Comparison of ENCODE assay signal across 1 cellular context in genomic region chr10:101741938-101742337, GRCh38.
TF ChIP-seq lines count a peak whose summit lies in the region.

No MANE protein-coding gene starts in this region.

TF ChIP-seq in HEK293, 187 proteins besides CTCF, POLR2A, EP300 and RAD21 (continued from another document):
- no peak for TF ChIP-seq WT1 (tag by site-specific recombination; IDR thresholded peaks at IDR 0.05)
- no peak for TF ChIP-seq ZNF37A (tag by site-specific recombination; IDR thresholded peaks at IDR 0.05)
